ENCODE assay signal across 18 cellular contexts in the genomic region with DNA sequence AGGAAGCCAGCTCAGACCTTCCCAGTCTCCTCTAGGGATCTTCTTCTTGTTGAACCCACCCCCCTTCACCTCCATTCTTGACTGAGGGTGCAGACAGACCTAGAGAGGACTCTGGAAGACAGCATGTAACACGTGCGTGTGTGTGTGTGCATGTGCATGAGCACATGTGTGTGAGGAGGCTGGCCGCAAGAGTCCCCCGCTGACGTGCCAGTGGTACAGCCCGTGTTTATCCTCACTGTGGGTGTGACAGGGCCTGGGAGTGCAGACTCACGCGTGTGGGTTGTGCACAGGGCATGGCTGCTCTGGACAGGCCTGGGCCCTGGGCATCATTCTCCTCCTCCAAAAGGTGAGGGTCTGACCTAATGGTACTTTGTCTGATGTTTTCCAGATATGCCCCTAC. TPM values are rescaled to one million over a fixed set of nuclear protein-coding genes. Genes with fewer than 3 reads are reported as not detected.
DNase-seq lines count a peak whose midpoint lies in the region; ATAC-seq and TF ChIP-seq lines count a peak whose summit lies in the region.
"Had no signal": no experiment of that assay in that cellular context is flagged by ENCODE, and none has a peak within 500 bp of the region (broad histone marks: within the 10 kb centered on the region; RNA-seq: fewer than 3 reads in every experiment).

No MANE protein-coding gene starts in this region.

- peak overlapping the region; percentile 64; the same call in 1 of the 2 replicates for H3K27ac ChIP-seq in BLaER1
- H3K27ac ChIP-seq in VCaP = peak overlapping the region; percentile 26
- H3K27ac ChIP-seq in right cardiac atrium (ENCODE audit: low read length) = no peak overlapping the region
- H3K27ac ChIP-seq in stomach = peak overlapping the region in 4 of 5 donors; percentile 9 to 86 (median 60)

- TF ChIP-seq CTCF in VCaP (conservative IDR thresholded peaks at IDR 0.05) (no peak), stomach (IDR thresholded peaks at IDR 0.05) (no peak)

- TF ChIP-seq POLR2A in stomach (IDR thresholded peaks at IDR 0.05) = no peak

- peak overlapping the region; percentile 77 for H3K4me2 ChIP-seq in BLaER1

- TF ChIP-seq EP300 in stomach (IDR thresholded peaks at IDR 0.05) = no peak

- ATAC-seq in right cardiac atrium (no peak), HG03460 (IDR thresholded peaks at IDR 0.05; ENCODE audit: unreplicated experiment) (no peak)
- ATAC-seq: CD8-positive, alpha-beta T cell; left colon had no signal

- H4K20me1 ChIP-seq in BLaER1 = peaks cover 30% of the 10 kb centered on the region

- 57% methylated on average over 8 of the region's 8 CpGs for WGBS in right cardiac atrium
- 43 to 60% (median 52%) methylated on average over 6 to 8 of the region's 8 CpGs for WGBS in stomach, 5 donors

- intact Hi-C loops in right cardiac atrium (cut with DNase I) (no loop called here), stomach (cut with DNase I; ENCODE audit: low total_unique reads) (no loop called here), head of caudate nucleus (cut with DNase I) (no loop called here)

- DNase-seq in right cardiac atrium = peak in 2 of 3 donors; percentile 65 to 75
- no peak for DNase-seq in stomach
- no peak for DNase-seq in head of caudate nucleus
- no peak for DNase-seq in MG63
- DNase-seq in activated T-cell treated with anti-CD3 and anti-CD28 coated beads, Interleukin-2, amount 50 U/mL, for 48 hours = no peak
- DNase-seq: activated CD4-positive, alpha-beta T cell treated with anti-CD3 and anti-CD28 coated beads for 4 hours; activated CD8-positive, alpha-beta memory T cell treated with anti-CD3 and anti-CD28 coated beads, Interleukin-2, amount 50 U/mL, for 48 hours; activated gamma-delta T cell treated with Interleukin-2 at 50 U/mL for 16 hours; amniotic stem cell; CD8-positive, alpha-beta T cell; cerebellar nuclear complex; left colon; NCI-H1417 treated with DMSO at 0.1 percent for 48 hours; NCI-H774; occipital lobe had no signal

- H3K4me3 ChIP-seq in BLaER1 (no peak overlapping the region), right cardiac atrium (ENCODE audit: low read length) (no peak overlapping the region), stomach (no peak overlapping the region), MG63 (no peak overlapping the region)

- H3K36me3 ChIP-seq in BLaER1 (peaks cover 79% of the 10 kb centered on the region), stomach (peaks cover 11 to 70% (median 47%) of the 10 kb centered on the region in 4 donors), MG63 (peaks cover 94% of the 10 kb centered on the region)

- H3K9ac ChIP-seq in BLaER1 = 0 out of 2 replicates have a peak overlapping the region, but pooled peaks have one; percentile 25

- H3K27me3 ChIP-seq in BLaER1 (no peaks in the 10 kb centered on the region), right cardiac atrium (ENCODE audit: control insufficient read depth, insufficient read depth) (no peaks in the 10 kb centered on the region), stomach (no peaks in the 10 kb centered on the region), MG63 (no peaks in the 10 kb centered on the region)

- H3K4me1 ChIP-seq in BLaER1 (peaks cover 59% of the 10 kb centered on the region), right cardiac atrium (ENCODE audit: control insufficient read depth, insufficient read depth, low read length) (peaks cover 21% of the 10 kb centered on the region), stomach (peaks cover 39 to 70% (median 54%) of the 10 kb centered on the region in 4 donors)

- H3K9me3 ChIP-seq in BLaER1 = no peaks in the 10 kb centered on the region
- no peaks in the 10 kb centered on the region for H3K9me3 ChIP-seq in right cardiac atrium (ENCODE audit: control insufficient read depth, low read length)
- no peaks in the 10 kb centered on the region for H3K9me3 ChIP-seq in stomach
- H3K9me3 ChIP-seq in MG63 = no peaks in the 10 kb centered on the region

RNA-seq across cellular contexts. Expression of gene LYL1, which starts 26.3 kb away (rescaled TPM):
- total RNA-seq in right cardiac atrium (10 to 100 TPM in 2 of 4 donors, 1 to 10 TPM in 2; 8.0 to 11.9 (median 10.1) TPM), stomach (10 to 100 TPM in 2 of 5 donors, 1 to 10 TPM in 2, not detected in 1; 1.3 to 19.3 (median 7.6) TPM)
- polyA plus RNA-seq in right cardiac atrium (8.0 TPM), stomach (1 to 10 TPM; 4.1 to 5.5 (median 5.0) TPM)
- not detected in 2 replicates for total RNA-seq in MG63 (2014; rRNA removed; shearing (Covaris generic); ENCODE audit: low replicate concordance)

RNA-seq across cellular contexts. Expression of gene TRMT1, which starts 40.2 kb away (rescaled TPM):
- total RNA-seq in right cardiac atrium (10 to 100 TPM; 14.8 to 22.2 (median 17.5) TPM), stomach (100 to 1,000 TPM in 1 of 5 donors, 10 to 100 TPM in 4; 29.6 to 373 (median 36.5) TPM)
- polyA plus RNA-seq in right cardiac atrium (19.9 TPM), stomach (10 to 100 TPM; 64.7 to 88.2 (median 77.9) TPM)
- 127 and 172 TPM in 2 replicates for total RNA-seq in MG63 (2014; rRNA removed; shearing (Covaris generic); ENCODE audit: low replicate concordance)

RNA-seq across cellular contexts. Expression of gene NACC1, which starts 41.7 kb away (rescaled TPM):
- total RNA-seq in right cardiac atrium (10 to 100 TPM; 27.6 to 44.2 (median 40.2) TPM), stomach (100 to 1,000 TPM in 1 of 5 donors, 10 to 100 TPM in 4; 10.1 to 122 (median 26.3) TPM)
- polyA plus RNA-seq in right cardiac atrium (40.2 TPM), stomach (10 to 100 TPM in 1 of 3 donors, 1 to 10 TPM in 2; 6.9 to 26.2 (median 9.5) TPM)
- total RNA-seq in MG63 (2014; rRNA removed; shearing (Covaris generic); ENCODE audit: low replicate concordance) = 44.6 and 96.4 TPM in 2 replicates

Comparison
In these comparisons a context has a peak if more than half of its experiments do, and no peak if none do; other contexts are left out.
1. DNase-seq: peak in right cardiac atrium (2 of 3); none in stomach (single experiment), head of caudate nucleus (0 of 42), MG63 (single experiment) and activated T-cell treated with anti-CD3 and anti-CD28 coated beads, Interleukin-2, amount 50 U/mL, for 48 hours (0 of 2).